8 cellular contexts compared by ENCODE assay signal in the genomic region with DNA sequence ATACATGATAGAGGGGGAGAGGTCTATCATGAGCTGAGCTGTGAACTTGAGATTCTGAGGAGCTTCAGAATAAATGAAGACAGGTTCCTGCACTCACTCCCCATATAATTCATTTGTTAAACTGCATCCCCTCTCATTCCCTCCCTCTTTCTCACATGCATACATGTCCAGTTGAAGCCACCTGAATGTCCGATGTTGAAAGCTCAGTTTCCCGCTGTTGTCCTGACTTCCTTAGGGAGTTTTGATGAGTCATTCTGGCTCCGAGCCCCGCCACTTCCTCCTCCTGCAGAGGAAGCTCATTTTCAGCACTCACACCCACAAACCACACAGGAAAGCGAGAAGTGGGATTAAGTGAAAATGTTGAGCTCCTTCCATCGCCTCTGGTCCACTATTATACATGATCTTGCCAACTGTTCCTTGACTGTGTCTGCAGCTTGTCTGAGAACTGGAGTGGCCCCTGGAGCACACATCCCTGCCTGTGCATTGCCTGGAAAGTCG.
A peak's percentile ranks its signal among the peaks of the same experiment; 100 is the strongest.
DNase-seq lines count a peak whose midpoint lies in the region; ATAC-seq and TF ChIP-seq lines count a peak whose summit lies in the region.

No MANE protein-coding gene starts in this region.

- H3K4me3 Mint-ChIP-seq in activated CD4-positive, alpha-beta T cell treated with anti-CD3 and anti-CD28 coated beads, Interleukin-2, amount 10 ng/mL, durations not matched to agents 24 days and 14 days, result peak overlapping the region; percentile 65
- peak overlapping the region; percentile 59 for H3K4me3 Mint-ChIP-seq in activated CD8-positive, alpha-beta T cell treated with anti-CD3 and anti-CD28 coated beads, Interleukin-2, amount 10 ng/mL, durations not matched to agents 7 days and 5 days

- peaks cover 37% of the 10 kb centered on the region for H3K4me1 Mint-ChIP-seq in activated CD4-positive, alpha-beta T cell treated with anti-CD3 and anti-CD28 coated beads, Interleukin-2, amount 10 ng/mL, durations not matched to agents 24 days and 14 days
- H3K4me1 Mint-ChIP-seq in activated CD8-positive, alpha-beta T cell treated with anti-CD3 and anti-CD28 coated beads, Interleukin-2, amount 10 ng/mL, durations not matched to agents 7 days and 5 days (ENCODE audit: low read depth), result peaks cover 41% of the 10 kb centered on the region

- no peak overlapping the region for H3K27ac Mint-ChIP-seq in activated CD4-positive, alpha-beta T cell treated with anti-CD3 and anti-CD28 coated beads, Interleukin-2, amount 10 ng/mL, durations not matched to agents 24 days and 14 days
- peak overlapping the region; percentile 2 for H3K27ac Mint-ChIP-seq in activated CD8-positive, alpha-beta T cell treated with anti-CD3 and anti-CD28 coated beads, Interleukin-2, amount 10 ng/mL, durations not matched to agents 7 days and 5 days

- peak; percentile 73 for DNase-seq in activated CD4-positive, alpha-beta T cell treated with anti-CD3 and anti-CD28 coated beads, Interleukin-2, amount 10 ng/mL, durations not matched to agents 24 days and 14 days
- DNase-seq in activated CD4-positive, alpha-beta T cell treated with anti-CD3 and anti-CD28 coated beads, Interleukin-2, amount 50 U/mL, for 1 hour, result no peak
- DNase-seq in HL-60 (ENCODE audit: low read depth in 1 of 2, low spot score in 1 of 2) (peak; percentile 59 to 77), left cardiac atrium (peak; percentile 87), retinal pigment epithelial cell (ENCODE audit: low read depth) (peak; percentile 77), NCI-H526 (lab: John Stamatoyannopoulos, UW) (no peak)
- DNase-seq in activated CD8-positive, alpha-beta T cell treated with anti-CD3 and anti-CD28 coated beads, Interleukin-2, amount 10 ng/mL, durations not matched to agents 7 days and 5 days, result peak; percentile 40

- intact Hi-C loops in activated CD4-positive, alpha-beta T cell treated with anti-CD3 and anti-CD28 coated beads, Interleukin-2, amount 10 ng/mL, durations not matched to agents 24 days and 14 days (cut with micrococcal nuclease), result no loop called here
- intact Hi-C loops in left cardiac atrium (cut with DNase I), result no loop called here

- peak; percentile 47 for ATAC-seq in activated CD8-positive, alpha-beta T cell treated with anti-CD3 and anti-CD28 coated beads, Interleukin-2, amount 10 ng/mL, durations not matched to agents 7 days and 5 days
- ATAC-seq in left cardiac atrium (peak; percentile 80 to 87), HG02970 (IDR thresholded peaks at IDR 0.05; ENCODE audit: low FRiP score, unreplicated experiment) (no peak)

- peaks cover 8% of the 10 kb centered on the region for H3K27me3 Mint-ChIP-seq in activated CD4-positive, alpha-beta T cell treated with anti-CD3 and anti-CD28 coated beads, Interleukin-2, amount 10 ng/mL, durations not matched to agents 24 days and 14 days
- peaks cover 18% of the 10 kb centered on the region for H3K27me3 Mint-ChIP-seq in activated CD8-positive, alpha-beta T cell treated with anti-CD3 and anti-CD28 coated beads, Interleukin-2, amount 10 ng/mL, durations not matched to agents 7 days and 5 days (ENCODE audit: low read depth)

- H3K27ac ChIP-seq in HL-60 (replicated peaks), result no peak overlapping the region

- H3K36me3 Mint-ChIP-seq in activated CD4-positive, alpha-beta T cell treated with anti-CD3 and anti-CD28 coated beads, Interleukin-2, amount 10 ng/mL, durations not matched to agents 24 days and 14 days (ENCODE audit: low read depth), result no peaks in the 10 kb centered on the region
- H3K36me3 Mint-ChIP-seq in activated CD8-positive, alpha-beta T cell treated with anti-CD3 and anti-CD28 coated beads, Interleukin-2, amount 10 ng/mL, durations not matched to agents 7 days and 5 days (ENCODE audit: low read depth), result peaks cover 5% of the 10 kb centered on the region

- H3K27me3 ChIP-seq in HL-60 (ENCODE audit: insufficient read depth, poor library complexity, severe bottlenecking), result no peaks in the 10 kb centered on the region

- POLR2A ChIA-PET in activated CD8-positive, alpha-beta T cell treated with anti-CD3 and anti-CD28 coated beads, Interleukin-2, amount 10 ng/mL, durations not matched to agents 7 days and 5 days (lab: Charles Lee), result interaction anchor here (1.0 to 1.2 kb wide), 2 partner anchors 35 to 38 kb away, joined by 3 to 4 read pairs; no protein-coding TSS in a partner anchor

- TF ChIP-seq CTCF in HL-60 (IDR thresholded peaks at IDR 0.05; ENCODE audit: insufficient read depth, low read length) (no peak), retinal pigment epithelial cell (conservative IDR thresholded peaks at IDR 0.05; ENCODE audit: low read depth, low read length) (no peak)

- CTCF ChIA-PET in activated CD8-positive, alpha-beta T cell treated with anti-CD3 and anti-CD28 coated beads, Interleukin-2, amount 10 ng/mL, durations not matched to agents 7 days and 5 days (lab: Charles Lee), result interaction anchor here (1.0 to 3.2 kb wide), 7 partner anchors 8 to 122 kb away, joined by 3 to 12 read pairs (median 4); no protein-coding TSS in a partner anchor

- H3K9me3 Mint-ChIP-seq in activated CD4-positive, alpha-beta T cell treated with anti-CD3 and anti-CD28 coated beads, Interleukin-2, amount 10 ng/mL, durations not matched to agents 24 days and 14 days, result peaks cover 5% of the 10 kb centered on the region
- H3K9me3 Mint-ChIP-seq in activated CD8-positive, alpha-beta T cell treated with anti-CD3 and anti-CD28 coated beads, Interleukin-2, amount 10 ng/mL, durations not matched to agents 7 days and 5 days (ENCODE audit: insufficient read depth), result no peaks in the 10 kb centered on the region

- H3K4me3 ChIP-seq in HL-60 (replicated peaks; ENCODE audit: insufficient read depth, low read length) (no peak overlapping the region), retinal pigment epithelial cell (ENCODE audit: low read length) (no peak overlapping the region)

Comparison
In these comparisons a context has a peak if more than half of its experiments do, and no peak if none do; other contexts are left out.
1. DNase-seq: peak in activated CD4-positive, alpha-beta T cell treated with anti-CD3 and anti-CD28 coated beads, Interleukin-2, amount 10 ng/mL, durations not matched to agents 24 days and 14 days (single experiment), HL-60 (2 of 2), activated CD8-positive, alpha-beta T cell treated with anti-CD3 and anti-CD28 coated beads, Interleukin-2, amount 10 ng/mL, durations not matched to agents 7 days and 5 days (single experiment), left cardiac atrium (single experiment) and retinal pigment epithelial cell (single experiment); none in activated CD4-positive, alpha-beta T cell treated with anti-CD3 and anti-CD28 coated beads, Interleukin-2, amount 50 U/mL, for 1 hour (single experiment) and NCI-H526 (0 of 2).